Comparison of ENCODE assay signal across 13 cellular contexts in genomic region chr5:57825026-57825683, GRCh38.
DNase-seq lines count a peak whose midpoint lies in the region; TF ChIP-seq lines count a peak whose summit lies in the region.
"Had no signal": no experiment of that assay in that cellular context is flagged by ENCODE, and none has a peak within 500 bp of the region (broad histone marks: within the 10 kb centered on the region; RNA-seq: fewer than 3 reads in every experiment).

No MANE protein-coding gene starts in this region.

- WGBS in neuronal stem cell (ENCODE audit: extremely low coverage in 2 of 2, insufficient read length in 2 of 2, insufficient replicate concordance in 1 of 2), 2 donors, result no CpG with 5 or more reads among the region's 3 CpGs

- H2AK5ac ChIP-seq in neuronal stem cell (ENCODE audit: low read depth, low read length), result no peak overlapping the region

- H3K36me3 ChIP-seq in neuronal stem cell (replicated peaks in 1 of 2; ENCODE audit: control insufficient read depth in 2 of 2, insufficient read depth in 2 of 2, low read length in 2 of 2), result no peaks in the 10 kb centered on the region

- no peak overlapping the region for H3K18ac ChIP-seq in neuronal stem cell (ENCODE audit: low read length)

- no peaks in the 10 kb centered on the region for H3K27me3 ChIP-seq in neuronal stem cell (ENCODE audit: control insufficient read depth in 3 of 3, insufficient read depth in 3 of 3, low read depth in 1 of 3, low read length in 3 of 3)

- TF ChIP-seq CTCF in choroid plexus epithelial cell (conservative IDR thresholded peaks at IDR 0.05; ENCODE audit: low read depth, low read length), result no peak

- H3K14ac ChIP-seq in neuronal stem cell (ENCODE audit: low read length), result no peak overlapping the region

- no peaks in the 10 kb centered on the region for H3K79me1 ChIP-seq in neuronal stem cell (ENCODE audit: low read depth, low read length)

- H3K4me3 ChIP-seq in choroid plexus epithelial cell (ENCODE audit: low read depth, low read length) (no peak overlapping the region), neuronal stem cell (ENCODE audit: low read length in 2 of 2) (no peak overlapping the region)

- no peaks in the 10 kb centered on the region for H3K4me1 Mint-ChIP-seq in activated naive CD4-positive, alpha-beta T cell treated with anti-CD3 and anti-CD28 coated beads, Interleukin-2, amount 10 ng/mL, durations not matched to agents 7 days and 5 days
- H3K4me1 Mint-ChIP-seq: activated naive CD4-positive, alpha-beta T cell treated with anti-CD3 and anti-CD28 coated beads, Interleukin-2, amount 50 U/mL, for 24 hours had no signal

- no peak overlapping the region for H4K91ac ChIP-seq in neuronal stem cell (ENCODE audit: low read depth, low read length, poor library complexity)

- no peaks in the 10 kb centered on the region for H3K9me3 Mint-ChIP-seq in activated naive CD4-positive, alpha-beta T cell treated with anti-CD3 and anti-CD28 coated beads, Interleukin-2, amount 10 ng/mL, durations not matched to agents 7 days and 5 days
- H3K9me3 Mint-ChIP-seq: T-helper 1 cell treated with Interleukin-12 subunit alpha and Interleukin-12 subunit beta and Interleukin-4 antibody, amounts not matched to agents 30 μg/mL and 1 μg/mL, for 36 hours had no signal

- DNase-seq in EH (ENCODE audit: low read depth) (peak; percentile 93), NCI-H226 (peak; percentile 93), choroid plexus epithelial cell (ENCODE audit: low read depth) (peak; percentile 70), neuronal stem cell (ENCODE audit: low spot score) (peak; percentile 11), OCI-M1 (lab: John Stamatoyannopoulos, UW) (no peak)
- DNase-seq in activated CD8-positive, alpha-beta memory T cell treated with anti-CD3 and anti-CD28 coated beads, Interleukin-2, amount 50 U/mL, for 4 hours, result no peak
- no peak for DNase-seq in effector CD4-positive, alpha-beta T cell
- no peak for DNase-seq in activated naive CD4-positive, alpha-beta T cell treated with anti-CD3 and anti-CD28 coated beads, Interleukin-2, amount 10 ng/mL, durations not matched to agents 7 days and 5 days
- DNase-seq: COR-L47, MV-4-11, NCI-H748 treated with DMSO at 0.1 percent for 48 hours had no signal

- H3K4me1 ChIP-seq in neuronal stem cell (ENCODE audit: control insufficient read depth in 2 of 2, insufficient read depth in 1 of 2, low read depth in 1 of 2, low read length in 2 of 2), result peaks cover 4 to 7% of the 10 kb centered on the region in 2 donors

- H2BK12ac ChIP-seq in neuronal stem cell (ENCODE audit: low read length), result no peak overlapping the region

- no peak overlapping the region for H3K23ac ChIP-seq in neuronal stem cell (ENCODE audit: low read depth, low read length, poor library complexity)

- no peak overlapping the region for H3K9ac ChIP-seq in neuronal stem cell (ENCODE audit: low read depth, low read length, poor library complexity)

- no peak overlapping the region for H3K27ac ChIP-seq in neuronal stem cell (replicated peaks; ENCODE audit: low read length)

- H2BK5ac ChIP-seq in neuronal stem cell (ENCODE audit: low read length), result no peak overlapping the region

- no peak overlapping the region for H4K8ac ChIP-seq in neuronal stem cell (ENCODE audit: low read depth, low read length)

- peak overlapping the region; percentile 10 for H2AFZ ChIP-seq in neuronal stem cell (ENCODE audit: low read length)

- CTCF ChIA-PET in activated naive CD4-positive, alpha-beta T cell treated with anti-CD3 and anti-CD28 coated beads, Interleukin-2, amount 10 ng/mL, durations not matched to agents 7 days and 5 days (lab: Charles Lee), result no interaction called here

- H3K36me3 Mint-ChIP-seq in activated naive CD4-positive, alpha-beta T cell treated with anti-CD3 and anti-CD28 coated beads, Interleukin-2, amount 10 ng/mL, durations not matched to agents 7 days and 5 days, result no peaks in the 10 kb centered on the region
- H3K36me3 Mint-ChIP-seq: activated naive CD4-positive, alpha-beta T cell treated with anti-CD3 and anti-CD28 coated beads, Interleukin-2, amount 50 U/mL, for 24 hours had no signal

- no peak overlapping the region for H2BK15ac ChIP-seq in neuronal stem cell (ENCODE audit: low read length)

- H3K27ac Mint-ChIP-seq in activated naive CD4-positive, alpha-beta T cell treated with anti-CD3 and anti-CD28 coated beads, Interleukin-2, amount 10 ng/mL, durations not matched to agents 7 days and 5 days, result no peak overlapping the region
- H3K27ac Mint-ChIP-seq: activated naive CD4-positive, alpha-beta T cell treated with anti-CD3 and anti-CD28 coated beads, Interleukin-2, amount 50 U/mL, for 24 hours; T-helper 1 cell treated with Interleukin-12 subunit alpha and Interleukin-12 subunit beta and Interleukin-4 antibody, amounts not matched to agents 30 μg/mL and 1 μg/mL, for 36 hours had no signal

- no peak overlapping the region for H3K4me2 ChIP-seq in neuronal stem cell (ENCODE audit: insufficient read depth, low read length, poor library complexity, severe bottlenecking)

- no peak overlapping the region for H2BK120ac ChIP-seq in neuronal stem cell (ENCODE audit: low read depth, low read length)

- H3K9me3 ChIP-seq in neuronal stem cell (replicated peaks in 1 of 2; ENCODE audit: control insufficient read depth in 2 of 2, insufficient read depth in 1 of 2, low read depth in 1 of 2, low read length in 2 of 2), result peaks cover 2 to 13% of the 10 kb centered on the region in 2 donors

- no peak overlapping the region for H3K4me3 Mint-ChIP-seq in activated naive CD4-positive, alpha-beta T cell treated with anti-CD3 and anti-CD28 coated beads, Interleukin-2, amount 10 ng/mL, durations not matched to agents 7 days and 5 days
- H3K4me3 Mint-ChIP-seq: activated naive CD4-positive, alpha-beta T cell treated with anti-CD3 and anti-CD28 coated beads, Interleukin-2, amount 50 U/mL, for 24 hours; T-helper 1 cell treated with Interleukin-12 subunit alpha and Interleukin-12 subunit beta and Interleukin-4 antibody, amounts not matched to agents 30 μg/mL and 1 μg/mL, for 36 hours had no signal

- H3K4ac ChIP-seq in neuronal stem cell (ENCODE audit: low read length), result no peak overlapping the region

- no peaks in the 10 kb centered on the region for H3K27me3 Mint-ChIP-seq in activated naive CD4-positive, alpha-beta T cell treated with anti-CD3 and anti-CD28 coated beads, Interleukin-2, amount 10 ng/mL, durations not matched to agents 7 days and 5 days

Comparison
In these comparisons a context has a peak if more than half of its experiments do, and no peak if none do; other contexts are left out.
1. DNase-seq: peak in EH (single experiment), NCI-H226 (single experiment), choroid plexus epithelial cell (single experiment) and neuronal stem cell (single experiment); none in activated CD8-positive, alpha-beta memory T cell treated with anti-CD3 and anti-CD28 coated beads, Interleukin-2, amount 50 U/mL, for 4 hours (single experiment), OCI-M1 (single experiment), effector CD4-positive, alpha-beta T cell (single experiment) and activated naive CD4-positive, alpha-beta T cell treated with anti-CD3 and anti-CD28 coated beads, Interleukin-2, amount 10 ng/mL, durations not matched to agents 7 days and 5 days (single experiment).